In the genomic region with DNA sequence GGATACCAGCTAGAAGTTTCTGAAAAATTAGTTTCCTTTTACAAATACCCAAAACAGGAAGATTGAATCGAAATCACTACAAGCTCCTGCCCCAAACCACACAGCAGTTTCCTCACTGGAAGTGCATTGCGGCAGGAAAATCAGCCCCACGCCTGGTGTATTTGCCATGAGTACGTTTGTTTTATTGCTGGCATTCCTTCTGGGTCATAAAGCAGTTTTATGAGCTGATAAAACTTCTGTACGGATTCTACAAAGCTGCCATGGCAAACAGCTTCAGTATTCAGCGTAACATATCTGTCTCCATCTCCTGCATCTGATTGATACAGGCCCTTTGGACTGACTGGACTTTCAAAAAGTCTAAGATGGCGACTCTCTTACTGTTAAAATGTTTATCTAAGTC, we compare ENCODE assay signal across 25 cellular contexts. TPM values are rescaled to one million over a fixed set of nuclear protein-coding genes. Genes with fewer than 3 reads are reported as not detected.
DNase-seq lines count a peak whose midpoint lies in the region; ATAC-seq, FAIRE-seq and TF ChIP-seq lines count a peak whose summit lies in the region.
"Had no signal": no experiment of that assay in that cellular context is flagged by ENCODE, and none has a peak within 500 bp of the region (broad histone marks: within the 10 kb centered on the region; RNA-seq: fewer than 3 reads in every experiment).

No MANE protein-coding gene starts in this region.

- H3K4me2 ChIP-seq in BLaER1 = peak overlapping the region; percentile 19
- H3K4me2 ChIP-seq: neural progenitor cell had no signal

- H3K36me3 ChIP-seq in BLaER1 (no peaks in the 10 kb centered on the region), colonic mucosa (no peaks in the 10 kb centered on the region), pancreas (no peaks in the 10 kb centered on the region)
- H3K36me3 ChIP-seq: adrenal gland, neural progenitor cell, tibial artery had no signal

- H3K27ac ChIP-seq in BLaER1 (no peak overlapping the region), colonic mucosa (peak overlapping the region; percentile 24), pancreas (no peak overlapping the region)
- H3K27ac ChIP-seq: neural progenitor cell, tibial artery had no signal

- intact Hi-C loops in colonic mucosa (cut with DNase I) = no loop called here
- intact Hi-C loops in pancreas (cut with DNase I) = no loop called here

- 58 to 71% methylated on average over 7 of the region's 7 CpGs for WGBS in pancreas, 2 donors

- TF ChIP-seq CTCF in colonic mucosa (IDR thresholded peaks at IDR 0.05) (no peak), pancreas (IDR thresholded peaks at IDR 0.05) (no peak)

- H3K9ac ChIP-seq in BLaER1 = no peak overlapping the region
- peak overlapping the region in 1 of 2 donors; percentile 38 for H3K9ac ChIP-seq in colonic mucosa (ENCODE audit: low read depth in 2 of 2, low read length in 2 of 2)
- H3K9ac ChIP-seq: neural progenitor cell had no signal

- H3K9me3 ChIP-seq in BLaER1 (no peaks in the 10 kb centered on the region), colonic mucosa (no peaks in the 10 kb centered on the region), pancreas (no peaks in the 10 kb centered on the region)
- H3K9me3 ChIP-seq: adrenal gland, tibial artery had no signal

- H3K27me3 ChIP-seq in BLaER1 (no peaks in the 10 kb centered on the region), colonic mucosa (no peaks in the 10 kb centered on the region), pancreas (no peaks in the 10 kb centered on the region)
- H3K27me3 ChIP-seq: adrenal gland, neural progenitor cell, tibial artery had no signal

- peak; percentile 42 for DNase-seq in M059J (ENCODE audit: low read depth)
- peak; percentile 75 for DNase-seq in colonic mucosa
- no peak for DNase-seq in pancreas
- DNase-seq in kidney glomerular epithelial cell (lab: John Stamatoyannopoulos, UW) = no peak
- DNase-seq in nucleus accumbens (lab: John Stamatoyannopoulos, UW) = no peak
- no peak for DNase-seq in superior temporal gyrus (ENCODE audit: extremely low spot score)
- DNase-seq: ACHN; activated CD4-positive, alpha-beta T cell treated with anti-CD3 and anti-CD28 coated beads for 48 hours; CD8-positive, alpha-beta memory T cell; effector CD8-positive, alpha-beta T cell; H7; midbrain; NCI-H1092 treated with DMSO at 0.1 percent for 48 hours; NCI-H2107; NCI-H524 treated with DMSO at 0.1 percent for 48 hours; stimulated activated naive CD4-positive, alpha-beta T cell; T1000; tibial artery had no signal

- no peaks in the 10 kb centered on the region for H4K20me1 ChIP-seq in BLaER1

- peak; percentile 68 for FAIRE-seq in pancreas (lab: Jason Lieb, UNC)
- FAIRE-seq: K562 had no signal

- no peak for ATAC-seq in pancreas
- no peak for ATAC-seq in GM21576 (IDR thresholded peaks at IDR 0.05; ENCODE audit: unreplicated experiment)
- ATAC-seq: K562 had no signal

- H3K4me1 ChIP-seq in BLaER1 (peaks cover 20% of the 10 kb centered on the region), colonic mucosa (peaks cover 21% of the 10 kb centered on the region), pancreas (peaks cover 0 to 6% (median 0%) of the 10 kb centered on the region in 3 donors)
- H3K4me1 ChIP-seq: neural progenitor cell had no signal

- no peak overlapping the region for H3K4me3 ChIP-seq in BLaER1
- H3K4me3 ChIP-seq in colonic mucosa = no peak overlapping the region
- no peak overlapping the region for H3K4me3 ChIP-seq in pancreas
- H3K4me3 ChIP-seq: adrenal gland, K562, neural progenitor cell, tibial artery had no signal

RNA-seq across cellular contexts. Expression of gene CDC42BPB, which starts 23.6 kb away (rescaled TPM):
- total RNA-seq in M059J (2014; rRNA removed; shearing (Covaris generic)) = 20.1 and 26.9 TPM in 2 replicates
- total RNA-seq in colonic mucosa (10 to 100 TPM; 67.9 to 83.8 TPM), pancreas (10 to 100 TPM; 27.2 to 45.5 (median 31.0) TPM)
- 10 to 100 TPM; 33.5 to 34.5 TPM for polyA plus RNA-seq in pancreas

RNA-seq across cellular contexts. Expression of gene LBHD2, which starts 50.3 kb away (rescaled TPM):
- not detected in 2 replicates for total RNA-seq in M059J (2014; rRNA removed; shearing (Covaris generic))
- total RNA-seq in colonic mucosa (not detected), pancreas (not detected)
- polyA plus RNA-seq in pancreas = not detected
- total RNA-seq: activated T-helper 2 cell treated with anti-CD3 and anti-CD28 coated beads, Interferon-gamma antibody, Interleukin-2, Interleukin-4, amounts not matched to agents 10 μg/mL and 5 μg/mL and 100 μg/mL, durations not matched to agents 14 hours and 24 hours and 36 hours; adrenal gland; CD8-positive, alpha-beta memory T cell; H7; K562; OCI-LY7 had no signal
- polyA plus RNA-seq: adrenal gland; CD8-positive, alpha-beta memory T cell; K562 had no signal

Comparison
In these comparisons a context has a peak if more than half of its experiments do, and no peak if none do; other contexts are left out.
1. DNase-seq: peak in M059J (single experiment) and colonic mucosa (single experiment); none in pancreas (0 of 6), kidney glomerular epithelial cell (single experiment), nucleus accumbens (0 of 56) and superior temporal gyrus (single experiment).